In genomic region chr17:8081876-8082275, GRCh38 we compare ENCODE assay signal across 24 cellular contexts. TPM values are rescaled to one million over a fixed set of nuclear protein-coding genes. Genes with fewer than 3 reads are reported as not detected.
A peak's percentile ranks its signal among the peaks of the same experiment; 100 is the strongest.
DNase-seq lines count a peak whose midpoint lies in the region; ATAC-seq, FAIRE-seq and TF ChIP-seq lines count a peak whose summit lies in the region.
"Had no signal": no experiment of that assay in that cellular context is flagged by ENCODE, and none has a peak within 500 bp of the region (broad histone marks: within the 10 kb centered on the region; RNA-seq: fewer than 3 reads in every experiment).

No MANE protein-coding gene starts in this region.

- CTCF ChIA-PET in A549 (lab: Yijun Ruan, JAX) = interaction anchor here (13.6 to 27.4 kb wide), 4 partner anchors 5 to 27 kb away, joined by 444 to 1490 read pairs (median 563); partner anchors contain the start of genes ALOX12B and ALOXE3
- CTCF ChIA-PET in HEK293 (lab: Yijun Ruan, JAX) = interaction anchor here (12.5 to 27.3 kb wide), 4 partner anchors 5 to 23 kb away, joined by 214 to 561 read pairs (median 288); partner anchors contain the start of gene ALOX12B

- H3K27me3 Mint-ChIP-seq in activated T-helper 2 cell treated with anti-CD3 and anti-CD28 coated beads, Interferon-gamma antibody, Interleukin-2, Interleukin-4, amounts not matched to agents 10 μg/mL and 5 μg/mL and 100 μg/mL, durations not matched to agents 14 hours and 24 hours and 36 hours (ENCODE audit: low read depth) = peaks cover 2% of the 10 kb centered on the region
- peaks cover 0 to 5% of the 10 kb centered on the region in 2 donors for H3K27me3 Mint-ChIP-seq in natural killer cell (ENCODE audit: low read depth in 2 of 2)
- H3K27me3 Mint-ChIP-seq: B cell had no signal

- TF ChIP-seq POLR2A in A549 (IDR thresholded peaks at IDR 0.05; ENCODE audit: low read length) (no peak), spleen (IDR thresholded peaks at IDR 0.05) (no peak)

- peak overlapping the region; percentile 26 for H3K4me3 Mint-ChIP-seq in activated T-helper 2 cell treated with anti-CD3 and anti-CD28 coated beads, Interferon-gamma antibody, Interleukin-2, Interleukin-4, amounts not matched to agents 10 μg/mL and 5 μg/mL and 100 μg/mL, durations not matched to agents 14 hours and 24 hours and 36 hours (ENCODE audit: low read depth)
- no peak overlapping the region for H3K4me3 Mint-ChIP-seq in natural killer cell

- H3K9me3 ChIP-seq in A549 (no peaks in the 10 kb centered on the region), HEK293 (ENCODE audit: control insufficient read depth, insufficient read depth, low read depth, low read length) (no peaks in the 10 kb centered on the region; the same call in 1 of the 2 replicates), spleen (no peaks in the 10 kb centered on the region)
- H3K9me3 ChIP-seq: BLaER1, Caco-2 had no signal

- H3K4me3 ChIP-seq in A549 = no peak overlapping the region
- H3K4me3 ChIP-seq in HEK293 (ENCODE audit: low read depth, low read length) = no peak overlapping the region
- no peak overlapping the region for H3K4me3 ChIP-seq in spleen
- H3K4me3 ChIP-seq: BLaER1, GM23248 had no signal

- peak; percentile 43 for FAIRE-seq in A549 (lab: Jason Lieb, UNC)
- no peak for FAIRE-seq in RCC 7860 (lab: Jason Lieb, UNC)
- FAIRE-seq: G401.6, GM12892, GM19239, H1 had no signal

- H3K9me3 Mint-ChIP-seq in activated T-helper 2 cell treated with anti-CD3 and anti-CD28 coated beads, Interferon-gamma antibody, Interleukin-2, Interleukin-4, amounts not matched to agents 10 μg/mL and 5 μg/mL and 100 μg/mL, durations not matched to agents 14 hours and 24 hours and 36 hours = no peaks in the 10 kb centered on the region
- H3K9me3 Mint-ChIP-seq in natural killer cell = no peaks in the 10 kb centered on the region
- H3K9me3 Mint-ChIP-seq: CD4-positive, CD25-positive, alpha-beta regulatory T cell; CD8-positive, alpha-beta T cell had no signal

- peaks cover 5% of the 10 kb centered on the region for H3K4me1 Mint-ChIP-seq in activated T-helper 2 cell treated with anti-CD3 and anti-CD28 coated beads, Interferon-gamma antibody, Interleukin-2, Interleukin-4, amounts not matched to agents 10 μg/mL and 5 μg/mL and 100 μg/mL, durations not matched to agents 14 hours and 24 hours and 36 hours (ENCODE audit: low read depth)
- H3K4me1 Mint-ChIP-seq in natural killer cell = peaks cover 0 to 14% of the 10 kb centered on the region in 2 donors

- 78% methylated on average over 3 of the region's 3 CpGs for WGBS in A549 (ENCODE audit: missing lambda C conversion rate)
- 89 to 99% (median 93%) methylated on average over 3 of the region's 3 CpGs for WGBS in spleen, 5 donors

- ATAC-seq in A549 (no peak), natural killer cell (no peak)
- ATAC-seq: CD8-positive, alpha-beta T cell had no signal

- H3K36me3 Mint-ChIP-seq in activated T-helper 2 cell treated with anti-CD3 and anti-CD28 coated beads, Interferon-gamma antibody, Interleukin-2, Interleukin-4, amounts not matched to agents 10 μg/mL and 5 μg/mL and 100 μg/mL, durations not matched to agents 14 hours and 24 hours and 36 hours (ENCODE audit: low read depth) = no peaks in the 10 kb centered on the region
- no peaks in the 10 kb centered on the region for H3K36me3 Mint-ChIP-seq in natural killer cell

- H3K27ac Mint-ChIP-seq in activated T-helper 2 cell treated with anti-CD3 and anti-CD28 coated beads, Interferon-gamma antibody, Interleukin-2, Interleukin-4, amounts not matched to agents 10 μg/mL and 5 μg/mL and 100 μg/mL, durations not matched to agents 14 hours and 24 hours and 36 hours = no peak overlapping the region
- H3K27ac Mint-ChIP-seq in natural killer cell = no peak overlapping the region
- H3K27ac Mint-ChIP-seq: B cell; CD4-positive, CD25-positive, alpha-beta regulatory T cell; CD8-positive, alpha-beta T cell had no signal

- POLR2A ChIA-PET in A549 (lab: Yijun Ruan, JAX) (no interaction called here), HEK293 (lab: Yijun Ruan, JAX) (no interaction called here)

- H3K4me2 ChIP-seq in A549 = no peak overlapping the region
- H3K4me2 ChIP-seq: BLaER1 had no signal

- intact Hi-C loops in activated T-helper 2 cell treated with anti-CD3 and anti-CD28 coated beads, Interferon-gamma antibody, Interleukin-2, Interleukin-4, amounts not matched to agents 10 μg/mL and 5 μg/mL and 100 μg/mL, durations not matched to agents 14 hours and 24 hours and 36 hours (cut with micrococcal nuclease) = loop anchor here (10.0 kb wide), 1 partner anchor 223 kb away; no protein-coding TSS in a partner anchor
- intact Hi-C loops in spleen (cut with DNase I; ENCODE audit: low total_unique reads) (no loop called here), natural killer cell (cut with micrococcal nuclease) (loop anchor here (5.0 kb wide), 1 partner anchor 35 kb away; the partner anchor contains the start of gene ALOXE3)

- DNase-seq in A549 (ENCODE audit: low read depth in 1 of 2, low spot score in 1 of 2) (no peak), spleen (peak; percentile 16), RCC 7860 (ENCODE audit: low spot score) (no peak), natural killer cell (no peak), NCI-H2107 (lab: John Stamatoyannopoulos, UW) (no peak)
- DNase-seq in activated T-helper 2 cell treated with anti-CD3 and anti-CD28 coated beads, Interferon-gamma antibody, Interleukin-2, Interleukin-4, amounts not matched to agents 10 μg/mL and 5 μg/mL and 100 μg/mL, durations not matched to agents 14 hours and 24 hours and 36 hours (ENCODE audit: low spot score) = no peak
- DNase-seq: Caco-2; CD4-positive, CD25-positive, alpha-beta regulatory T cell; CD8-positive, alpha-beta T cell; DMS153; DND-41; GM23248; H7; HCEC 1CT had no signal

- no peak for TF ChIP-seq EP300 in A549 (IDR thresholded peaks at IDR 0.05)

- TF ChIP-seq RAD21 in A549 (conservative IDR thresholded peaks at IDR 0.05 in 1 of 2, IDR thresholded peaks at IDR 0.05 in 1 of 2) = no peak

- H3K27ac ChIP-seq in A549 = no peak overlapping the region
- H3K27ac ChIP-seq in HEK293 (ENCODE audit: extremely low read depth, low read depth, low read length) = no peak overlapping the region
- H3K27ac ChIP-seq in spleen = no peak overlapping the region
- H3K27ac ChIP-seq: BLaER1, C4-2B, GM23248 had no signal

- H3K36me3 ChIP-seq in HEK293 (ENCODE audit: control insufficient read depth in 2 of 2, insufficient read depth in 1 of 2, low read length in 2 of 2) = peaks cover 0 to 5% of the 10 kb centered on the region in 2 experiments; a peak in 1 of 3 replicates
- no peaks in the 10 kb centered on the region for H3K36me3 ChIP-seq in spleen
- H3K36me3 ChIP-seq: BLaER1 had no signal

- H3K4me1 ChIP-seq in A549 (peaks cover 10% of the 10 kb centered on the region), HEK293 (ENCODE audit: control insufficient read depth, insufficient read depth, low read length) (peaks cover 7% of the 10 kb centered on the region), spleen (peaks cover 0 to 30% (median 24%) of the 10 kb centered on the region in 6 donors)
- H3K4me1 ChIP-seq: Caco-2 had no signal

- TF ChIP-seq CTCF in A549 (IDR thresholded peaks at IDR 0.05) (no peak), HEK293 (tag by site-specific recombination; IDR thresholded peaks at IDR 0.05) (no peak), spleen (IDR thresholded peaks at IDR 0.05 in 8 of 11, conservative IDR thresholded peaks at IDR 0.05 in 3 of 11) (no peak), natural killer cell (IDR thresholded peaks at IDR 0.05) (no peak)

- H3K27me3 ChIP-seq in spleen (replicated peaks in 1 of 7) = peaks cover 0 to 80% (median 11%) of the 10 kb centered on the region in 7 donors

RNA-seq across cellular contexts. Expression of gene ALOX12B, which starts 5.6 kb away (rescaled TPM):
- polyA plus RNA-seq in A549 (2011; rRNA removed) (0.63 and 1.0 TPM in 2 replicates), A549 (2017; fragmentation: RNase III; extraction: RNeasy Plus Mini Kit Qiagen cat#74134 plus additional on column Dnase treatment) (1.0 to 1.5 TPM (median 1.3 TPM) in 3 replicates), spleen (under 1 TPM; 0.80 to 0.89 (median 0.83) TPM)
- polyA plus RNA-seq in A549 (2012; cell fraction: cytosol; rRNA removed) = 0.59 and 0.84 TPM in 2 replicates
- 0.73 and 1.0 TPM in 2 replicates for polyA plus RNA-seq in A549 (2012; cell fraction: nucleus; rRNA removed)
- 0.87 and 3.0 TPM in 2 replicates for polyA minus RNA-seq in A549 (2011; rRNA and poly(A)+ RNA removed)
- 0.87 and 1.4 TPM in 2 replicates for total RNA-seq in activated T-helper 2 cell treated with anti-CD3 and anti-CD28 coated beads, Interferon-gamma antibody, Interleukin-2, Interleukin-4, amounts not matched to agents 10 μg/mL and 5 μg/mL and 100 μg/mL, durations not matched to agents 14 hours and 24 hours and 36 hours
- total RNA-seq in spleen (1 to 10 TPM in 2 of 7 donors, under 1 TPM in 1, not detected in 4; 0.47 to 1.3 (median 1.0) TPM), natural killer cell (under 1 TPM; 0.29 to 0.58 (median 0.56) TPM)
- total RNA-seq: A172; CD4-positive, CD25-positive, alpha-beta regulatory T cell; GM23248; H1; H7 had no signal
- polyA plus RNA-seq: AG04450, GM23248 had no signal

RNA-seq across cellular contexts. Expression of gene ALOXE3, which starts 36.4 kb away (rescaled TPM):
- polyA plus RNA-seq in A549 (2011; rRNA removed) (0.35 and 0.58 TPM in 2 replicates), A549 (2017; fragmentation: RNase III; extraction: RNeasy Plus Mini Kit Qiagen cat#74134 plus additional on column Dnase treatment) (0.40 to 0.51 TPM (median 0.46 TPM) in 3 replicates), spleen (under 1 TPM in 1 of 3 donors, not detected in 2; 0.03 TPM)
- 0.50 and 0.57 TPM in 2 replicates for polyA plus RNA-seq in A549 (2012; cell fraction: cytosol; rRNA removed)
- 1.5 TPM in 2 replicates for polyA plus RNA-seq in A549 (2012; cell fraction: nucleus; rRNA removed)
- 0.63 and 0.74 TPM in 2 replicates for polyA minus RNA-seq in A549 (2011; rRNA and poly(A)+ RNA removed)
- not detected in 2 replicates for total RNA-seq in activated T-helper 2 cell treated with anti-CD3 and anti-CD28 coated beads, Interferon-gamma antibody, Interleukin-2, Interleukin-4, amounts not matched to agents 10 μg/mL and 5 μg/mL and 100 μg/mL, durations not matched to agents 14 hours and 24 hours and 36 hours
- total RNA-seq in spleen (not detected), natural killer cell (not detected)
- total RNA-seq: A172, B cell, Caco-2, H1, H7 had no signal

RNA-seq across cellular contexts. Expression of gene HES7, which starts 42.0 kb away (rescaled TPM):
- 0.56 and 0.58 TPM in 2 replicates for polyA plus RNA-seq in A549 (2011; rRNA removed)
- 1.9 and 2.5 TPM in 2 replicates for polyA plus RNA-seq in A549 (2012; cell fraction: cytosol; rRNA removed)
- polyA plus RNA-seq in A549 (2012; cell fraction: nucleus; rRNA removed) = 5.0 and 10.2 TPM in 2 replicates
- polyA plus RNA-seq in A549 (2017; fragmentation: RNase III; extraction: RNeasy Plus Mini Kit Qiagen cat#74134 plus additional on column Dnase treatment) = 0.67 to 1.4 TPM (median 0.72 TPM) in 3 replicates
- polyA minus RNA-seq in A549 (2011; rRNA and poly(A)+ RNA removed) = 0.24 and 0.50 TPM in 2 replicates
- total RNA-seq in activated T-helper 2 cell treated with anti-CD3 and anti-CD28 coated beads, Interferon-gamma antibody, Interleukin-2, Interleukin-4, amounts not matched to agents 10 μg/mL and 5 μg/mL and 100 μg/mL, durations not matched to agents 14 hours and 24 hours and 36 hours = 2.4 and 3.1 TPM in 2 replicates
- under 1 TPM in 2 of 7 donors, not detected in 5; 0.41 to 0.67 TPM for total RNA-seq in spleen
- under 1 TPM; 0.04 to 0.53 (median 0.32) TPM for polyA plus RNA-seq in spleen
- total RNA-seq in natural killer cell = under 1 TPM; 0.50 to 0.77 (median 0.61) TPM
- total RNA-seq: A172; B cell; Caco-2; CD4-positive, CD25-positive, alpha-beta regulatory T cell; GM23248 had no signal
- polyA plus RNA-seq: AG04450; CD4-positive, CD25-positive, alpha-beta regulatory T cell; GM23248 had no signal

RNA-seq across cellular contexts. Expression of gene ALOX15B, which starts 43.0 kb away (rescaled TPM):
- not detected in 2 replicates for polyA plus RNA-seq in A549 (2011; rRNA removed)
- polyA plus RNA-seq in A549 (2012; cell fraction: cytosol; rRNA removed) = 0.03 TPM in 1 of 2 replicates, not detected in the other
- 0.02 and 0.05 TPM in 2 replicates for polyA plus RNA-seq in A549 (2012; cell fraction: nucleus; rRNA removed)
- not detected in 3 replicates for polyA plus RNA-seq in A549 (2017; fragmentation: RNase III; extraction: RNeasy Plus Mini Kit Qiagen cat#74134 plus additional on column Dnase treatment)
- not detected in 2 replicates for polyA minus RNA-seq in A549 (2011; rRNA and poly(A)+ RNA removed)
- not detected in 2 replicates for total RNA-seq in activated T-helper 2 cell treated with anti-CD3 and anti-CD28 coated beads, Interferon-gamma antibody, Interleukin-2, Interleukin-4, amounts not matched to agents 10 μg/mL and 5 μg/mL and 100 μg/mL, durations not matched to agents 14 hours and 24 hours and 36 hours
- 1 to 10 TPM in 5 of 7 donors, under 1 TPM in 2; 0.13 to 6.2 (median 2.8) TPM for total RNA-seq in spleen
- polyA plus RNA-seq in spleen = 1 to 10 TPM; 1.0 to 7.8 (median 2.7) TPM
- total RNA-seq in natural killer cell = not detected
- total RNA-seq: A172; B cell; Caco-2; CD4-positive, CD25-positive, alpha-beta regulatory T cell; CD8-positive, alpha-beta T cell; GM23248; H7 had no signal
- polyA plus RNA-seq: AG04450; CD4-positive, CD25-positive, alpha-beta regulatory T cell; GM23248 had no signal
